8 cellular contexts compared by ENCODE assay signal in the genomic region with DNA sequence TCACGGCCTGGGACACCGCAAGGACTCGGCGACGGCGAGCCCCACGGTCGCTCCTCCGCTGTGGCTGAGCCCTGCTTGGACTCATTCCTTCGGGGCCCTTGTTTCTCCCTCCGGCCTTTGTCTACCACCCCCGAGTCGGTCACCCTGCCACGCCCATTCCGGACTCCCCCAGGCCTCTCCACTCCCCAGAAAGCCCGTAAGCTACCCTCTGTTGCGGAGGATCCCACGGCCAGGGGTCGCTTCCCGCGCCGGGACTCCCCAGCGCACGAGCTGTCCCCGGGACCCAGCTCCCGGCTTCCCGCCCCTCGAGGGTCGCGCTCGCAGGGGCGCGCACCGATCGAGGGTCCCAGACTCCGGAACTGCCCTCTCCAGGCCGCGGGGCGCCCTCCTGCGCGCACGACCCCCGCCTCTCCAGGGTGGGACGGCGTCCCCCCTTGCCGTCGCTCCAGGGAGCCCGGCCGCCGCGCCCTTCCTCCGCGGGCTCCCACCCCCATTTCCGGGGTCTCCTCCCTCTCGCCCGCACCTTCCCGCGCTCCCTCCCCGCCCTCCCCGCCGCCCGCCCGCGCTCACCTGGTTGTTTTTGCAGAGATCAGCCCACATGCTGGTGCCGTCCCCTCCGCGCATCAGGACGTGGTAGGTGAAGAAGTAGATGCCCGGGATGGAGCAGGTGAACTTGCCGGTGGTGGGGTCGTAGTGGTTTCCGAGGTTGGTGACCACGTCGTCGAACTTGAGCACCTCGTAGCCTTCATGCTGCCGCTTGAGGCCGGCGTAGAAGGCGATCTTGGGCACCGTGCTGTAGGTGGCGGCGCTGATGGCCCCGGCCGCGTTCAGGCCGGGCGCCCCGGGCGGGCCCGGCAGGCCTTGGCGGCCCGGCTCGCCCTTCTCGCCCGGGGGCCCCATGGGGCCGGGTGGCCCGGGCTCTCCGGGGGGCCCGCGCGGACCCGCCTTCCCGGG. TPM values are rescaled to one million over a fixed set of nuclear protein-coding genes. Genes with fewer than 3 reads are reported as not detected.
DNase-seq lines count a peak whose midpoint lies in the region; ATAC-seq, FAIRE-seq and TF ChIP-seq lines count a peak whose summit lies in the region.

No MANE protein-coding gene starts in this region.

- in situ Hi-C loops in GM12878 (cut with MboI), result no loop called here

- H3K79me2 ChIP-seq in GM12878 (ENCODE audit: control insufficient read depth, insufficient read depth, low read length), result no peaks in the 10 kb centered on the region

- H4K20me1 ChIP-seq in BLaER1 (peaks cover 48% of the 10 kb centered on the region), GM12878 (ENCODE audit: control insufficient read depth, insufficient read depth) (no peaks in the 10 kb centered on the region)

- CTCF ChIA-PET in GM12878 (lab: Yijun Ruan, JAX), result interaction anchor here (0.6 to 1.4 kb wide), 3 partner anchors 23 to 77 kb away, joined by 4 to 6 read pairs (median 4); no protein-coding TSS in a partner anchor

- RAD21 ChIA-PET in GM12878 (lab: Charles Lee; ENCODE audit: unreplicated experiment), result interaction anchor here (1.5 kb wide), 1 partner anchor 618 kb away, joined by 3 read pairs; no protein-coding TSS in a partner anchor

- no peaks in the 10 kb centered on the region for H3K9me3 Mint-ChIP-seq in nephron progenitor cell

- H3K36me3 ChIP-seq in BLaER1, result peaks cover 7% of the 10 kb centered on the region
- H3K36me3 ChIP-seq in GM12878 (ENCODE audit: control insufficient read depth in 2 of 2, insufficient read depth in 2 of 2, low read length in 1 of 2), result no peaks in the 10 kb centered on the region

- SMC1A ChIA-PET in GM12878 (lab: Charles Lee; ENCODE audit: uncharacterized antibody, unreplicated experiment), result interaction anchor here (1.5 kb wide), 1 partner anchor 29 kb away, joined by 4 read pairs; no protein-coding TSS in a partner anchor

- H3K4me2 ChIP-seq in BLaER1 (peak overlapping the region; percentile 94), GM12878 (ENCODE audit: control insufficient read depth, insufficient read depth) (peak overlapping the region; percentile 98)

- peak overlapping the region; percentile 19 for H2AFZ ChIP-seq in GM12878 (ENCODE audit: control insufficient read depth, low read depth, low read length)

- H3K4me3 ChIP-seq in BLaER1 (peak overlapping the region; percentile 67), GM12878 (peak overlapping the region; percentile 62; the same call in 1 of the 2 replicates)

- ATAC-seq in GM19035 (IDR thresholded peaks at IDR 0.05; ENCODE audit: unreplicated experiment) (peak; percentile 25), HG03135 (IDR thresholded peaks at IDR 0.05; ENCODE audit: unreplicated experiment) (peak; percentile 38), GM12878 (peak; percentile 27)

- POLR2A ChIA-PET in GM12878 (lab: Charles Lee), result no interaction called here

- H3K9me3 ChIP-seq in BLaER1, result peaks cover 15% of the 10 kb centered on the region
- H3K9me3 ChIP-seq in GM12878 (replicated peaks; ENCODE audit: control insufficient read depth, insufficient read depth, low read length), result no peaks in the 10 kb centered on the region

- TF ChIP-seq EP300 in GM12878 (IDR thresholded peaks at IDR 0.05; ENCODE audit: borderline replicate concordance in 1 of 2, control insufficient read depth in 1 of 2, low read depth in 2 of 2, low read length in 2 of 2), result no peak

- no peak for TF ChIP-seq POLR2A in GM12878 (IDR thresholded peaks at IDR 0.05; ENCODE audit: low read depth, low read length)

- no peak for TF ChIP-seq RAD21 in GM12878 (IDR thresholded peaks at IDR 0.05; ENCODE audit: insufficient read depth, low read depth, low read length)

- peaks cover 7% of the 10 kb centered on the region for H3K4me1 ChIP-seq in BLaER1
- H3K4me1 ChIP-seq in GM12878 (ENCODE audit: control insufficient read depth, insufficient read depth, low read length), result peaks cover 8% of the 10 kb centered on the region

- no peaks in the 10 kb centered on the region for H3K36me3 Mint-ChIP-seq in nephron progenitor cell (ENCODE audit: low read depth)

- H3K9ac ChIP-seq in BLaER1 (no peak overlapping the region), GM12878 (ENCODE audit: control insufficient read depth, insufficient read depth, low read length) (no peak overlapping the region; the same call in 1 of the 2 replicates)

- no peak for FAIRE-seq in GM12878 (lab: Jason Lieb, UNC)

- DNase-seq in GM12878 (ENCODE audit: low read depth, low spot score), result no peak
- DNase-seq in nephron progenitor cell, result peak; percentile 32
- DNase-seq in cerebellar cortex (ENCODE audit: low spot score), result no peak
- DNase-seq in NCI-H128 (lab: John Stamatoyannopoulos, UW; ENCODE audit: unreplicated experiment), result no peak
- DNase-seq in Ammon's horn (ENCODE audit: low spot score), result no peak

- H3K4me1 Mint-ChIP-seq in nephron progenitor cell, result peaks cover 45% of the 10 kb centered on the region

- H3K27ac ChIP-seq in BLaER1 (no peak overlapping the region), GM12878 (ENCODE audit: control insufficient read depth, insufficient read depth) (no peak overlapping the region)

- no peak overlapping the region for H3K27ac Mint-ChIP-seq in nephron progenitor cell

- 11% methylated on average over 79 of the region's 104 CpGs for WGBS in GM12878 (ENCODE audit: insufficient coverage, insufficient replicate concordance, low lambda C conversion rate, missing lambda C conversion rate)

- H3K27me3 ChIP-seq in BLaER1 (peaks cover 44% of the 10 kb centered on the region), GM12878 (replicated peaks in 1 of 2; ENCODE audit: control insufficient read depth in 2 of 2, insufficient read depth in 2 of 2, low read length in 1 of 2) (peaks cover 2 to 3% of the 10 kb centered on the region in 2 experiments; a peak in 1 of 4 replicates)

- peaks cover 70% of the 10 kb centered on the region for H3K27me3 Mint-ChIP-seq in nephron progenitor cell (ENCODE audit: low read depth, poor library complexity)

- TF ChIP-seq CTCF in GM12878 (IDR thresholded peaks at IDR 0.05 in 2 of 3, conservative IDR thresholded peaks at IDR 0.05 in 1 of 3; ENCODE audit: control insufficient read depth in 2 of 3, extremely low read depth in 1 of 3, insufficient read depth in 1 of 3, low read depth in 3 of 3, low read length in 3 of 3) (no peak), nephron progenitor cell (IDR thresholded peaks at IDR 0.05) (no peak)

- BruUV-seq in GM12878 (replicated peaks; lab: Mats Ljungman, UMichigan), result no TSS peak

- intact Hi-C loops in GM12878 (cut with micrococcal nuclease; ENCODE audit: unreplicated experiment), result loop anchor here (10.0 kb wide), 2 partner anchors 255 to 405 kb away; no protein-coding TSS in a partner anchor

- H3K4me3 Mint-ChIP-seq in nephron progenitor cell, result peak overlapping the region; percentile 83

TF ChIP-seq in GM12878, 131 proteins besides CTCF, POLR2A, EP300 and RAD21:
- TF ChIP-seq CREB1 (IDR thresholded peaks at IDR 0.05; ENCODE audit: low read depth) (no peak), MYC (IDR thresholded peaks at IDR 0.05; ENCODE audit: insufficient read depth, insufficient read length, insufficient replicate concordance, low read length, severe bottlenecking) (no peak), SUZ12 (IDR thresholded peaks at IDR 0.05; ENCODE audit: unreplicated experiment) (no peak), KDM1A (IDR thresholded peaks at IDR 0.05; ENCODE audit: borderline replicate concordance) (no peak)

RNA-seq across cellular contexts. Expression of a gene that starts 1.5 kb away (rescaled TPM):
- 0.17 TPM in 1 of 2 replicates, not detected in the other for total RNA-seq in GM12878 (2013; cell fraction: nucleolus; rRNA removed)
- total RNA-seq in GM12878 (2014; rRNA removed), result 0.49 and 0.62 TPM in 2 replicates
- total RNA-seq in GM12878 (2014; rRNA removed; fragmentation: Illumina TruSeq; extraction: Trizol), result 0.18 and 0.27 TPM in 2 replicates
- 0.35 and 0.67 TPM in 2 replicates for total RNA-seq in GM12878 (2021)
- polyA plus RNA-seq in GM12878 (2011; ENCODE audit: low read depth), result 0.22 TPM
- polyA plus RNA-seq in GM12878 (2011; rRNA removed), result 0.03 and 0.06 TPM in 2 replicates
- polyA plus RNA-seq in GM12878 (2011; cell fraction: cytosol; rRNA removed), result 0.13 TPM in 1 of 2 replicates, not detected in the other
- polyA plus RNA-seq in GM12878 (2011; cell fraction: nucleus; rRNA removed), result not detected in 2 replicates
- polyA plus RNA-seq in GM12878 (2012), result 0.64 and 0.81 TPM in 2 replicates
- polyA plus RNA-seq in GM12878 (2014; fragmentation: Illumina TruSeq; extraction: Trizol), result 0.16 and 0.17 TPM in 2 replicates
- under 1 TPM; 0.24 to 0.40 TPM for polyA plus RNA-seq in GM12878 (2014; fragmentation: Nextera tagmentation; extraction: Ambion mirVana)
- polyA plus RNA-seq in GM12878 (2014; rRNA removed), result 0.32 and 0.59 TPM in 2 replicates
- 1 to 10 TPM in 1 of 2 experiments, under 1 TPM in 1; 0.68 to 1.2 TPM for polyA plus RNA-seq in GM12878 (2016; fragmentation: Nextera tagmentation; extraction: Ambion mirVana)
- polyA minus RNA-seq in GM12878 (2011; rRNA and poly(A)+ RNA removed), result not detected in 2 replicates
- not detected in 2 replicates for polyA minus RNA-seq in GM12878 (2011; cell fraction: cytosol; rRNA and poly(A)+ RNA removed)
- polyA minus RNA-seq in GM12878 (2011; cell fraction: nucleus; rRNA and poly(A)+ RNA removed), result 0.57 TPM in 1 of 2 replicates, not detected in the other
